ENCODE assay signal across 8 cellular contexts in genomic region chr16:29825145-29826044, GRCh38. TPM values are rescaled to one million over a fixed set of nuclear protein-coding genes. Genes with fewer than 3 reads are reported as not detected.
DNase-seq lines count a peak whose midpoint lies in the region; ATAC-seq and TF ChIP-seq lines count a peak whose summit lies in the region.

No MANE protein-coding gene starts in this region.

- in situ Hi-C loops in G401 (cut with HindIII; ENCODE audit: low sequenced_read_pairs) = no loop called here
- in situ Hi-C loops in astrocyte of the cerebellum (cut with HindIII; ENCODE audit: low sequenced_read_pairs) = no loop called here

- peak; percentile 99 for DNase-seq in G401 (ENCODE audit: low spot score)
- DNase-seq in NCI-H69 (lab: John Stamatoyannopoulos, UW) = peak; percentile 94
- DNase-seq in astrocyte of the cerebellum (ENCODE audit: low read depth) = peak; percentile 61
- peak; percentile 63 for DNase-seq in stimulated activated CD4-positive, alpha-beta T cell treated with anti-CD3 and anti-CD28 coated beads, Interleukin-4, amount 100 ng/mL, for 24 hours
- no peak for DNase-seq in CD1c-positive myeloid dendritic cell (ENCODE audit: extremely low spot score)
- DNase-seq in SIG-M5 treated with dmso at 0.1 percent for 504 hours (lab: John Stamatoyannopoulos, UW; ENCODE audit: unreplicated experiment) = no peak

- peaks cover 7% of the 10 kb centered on the region for H3K36me3 ChIP-seq in iPS-20b (ENCODE audit: insufficient read depth, low read depth, low read length)

- peaks cover 13% of the 10 kb centered on the region; the same call in 1 of the 2 replicates for H3K4me1 ChIP-seq in iPS-20b (ENCODE audit: insufficient read depth, low read length)

- H3K27me3 ChIP-seq in iPS-20b (ENCODE audit: insufficient read depth, low read length) = no peaks in the 10 kb centered on the region

- TF ChIP-seq CTCF in astrocyte of the cerebellum (IDR thresholded peaks at IDR 0.05; ENCODE audit: low read depth, low read length, missing control alignments) = no peak

- H3K4me3 ChIP-seq in astrocyte of the cerebellum (ENCODE audit: low read depth, low read length) = peak overlapping the region; percentile 18
- H3K4me3 ChIP-seq in iPS-20b (ENCODE audit: low read length) = no peak overlapping the region

- 0 out of 2 replicates have a peak overlapping the region, but pooled peaks have one; percentile 11 for H3K9ac ChIP-seq in iPS-20b (ENCODE audit: low read depth, low read length)

- H3K9me3 ChIP-seq in iPS-20b (ENCODE audit: insufficient read depth, low read depth, low read length) = no peaks in the 10 kb centered on the region

- no peak for ATAC-seq in GM21367 (IDR thresholded peaks at IDR 0.05; ENCODE audit: unreplicated experiment)

- no peak overlapping the region for H3K27ac ChIP-seq in iPS-20b (ENCODE audit: low read length)

RNA-seq across cellular contexts. Expression of gene MVP, which starts 5.1 kb away (rescaled TPM):
- total RNA-seq in G401 (2014; rRNA removed; shearing (Covaris generic)) = 17.2 and 32.7 TPM in 2 replicates

RNA-seq across cellular contexts. Expression of gene PAGR1, which starts 9.4 kb away (rescaled TPM):
- total RNA-seq in G401 (2014; rRNA removed; shearing (Covaris generic)) = 69.9 and 78.4 TPM in 2 replicates

RNA-seq across cellular contexts. Expression of gene PRRT2, which starts 13.4 kb away (rescaled TPM):
- 4.7 and 6.2 TPM in 2 replicates for total RNA-seq in G401 (2014; rRNA removed; shearing (Covaris generic))

RNA-seq across cellular contexts. Expression of gene MAZ, which starts 19.1 kb away (rescaled TPM):
- total RNA-seq in G401 (2014; rRNA removed; shearing (Covaris generic)) = 469 and 478 TPM in 2 replicates

RNA-seq across cellular contexts. Expression of gene KIF22, which starts 34.8 kb away (rescaled TPM):
- 169 and 171 TPM in 2 replicates for total RNA-seq in G401 (2014; rRNA removed; shearing (Covaris generic))

Comparison
In these comparisons a context has a peak if more than half of its experiments do, and no peak if none do; other contexts are left out.
1. DNase-seq: peak in G401 (single experiment), NCI-H69 (single experiment), astrocyte of the cerebellum (single experiment) and stimulated activated CD4-positive, alpha-beta T cell treated with anti-CD3 and anti-CD28 coated beads, Interleukin-4, amount 100 ng/mL, for 24 hours (single experiment); none in CD1c-positive myeloid dendritic cell (single experiment) and SIG-M5 treated with dmso at 0.1 percent for 504 hours (single experiment).